ENCODE assay signal across 24 cellular contexts in genomic region chr2:140861666-140862065, GRCh38.
DNase-seq lines count a peak whose midpoint lies in the region; TF ChIP-seq lines count a peak whose summit lies in the region.
"Had no signal": no experiment of that assay in that cellular context is flagged by ENCODE, and none has a peak within 500 bp of the region (broad histone marks: within the 10 kb centered on the region; RNA-seq: fewer than 3 reads in every experiment).

No MANE protein-coding gene starts in this region.

- TF ChIP-seq CTCF in VCaP (conservative IDR thresholded peaks at IDR 0.05) = no peak
- no peak for TF ChIP-seq CTCF in retinal pigment epithelial cell (conservative IDR thresholded peaks at IDR 0.05; ENCODE audit: low read depth, low read length)

- no peak overlapping the region for H3K4me3 ChIP-seq in retinal pigment epithelial cell (ENCODE audit: low read length)
- H3K4me3 ChIP-seq: GM23338, MG63, PC-9, SJSA1 had no signal

- peak; percentile 10 for DNase-seq in DMS153 (lab: John Stamatoyannopoulos, UW)
- DNase-seq in DMS153 treated with DMSO at 0.1 percent for 48 hours (lab: John Stamatoyannopoulos, UW; ENCODE audit: unreplicated experiment) = no peak
- DNase-seq in NCI-H69 (lab: John Stamatoyannopoulos, UW) = peak; percentile 69
- peak; percentile 22 for DNase-seq in retinal pigment epithelial cell (ENCODE audit: low read depth)
- DNase-seq in DMS 273 treated with DMSO at 0.1 percent for 48 hours (lab: John Stamatoyannopoulos, UW) = no peak
- no peak for DNase-seq in NCI-H1417 treated with DMSO at 0.1 percent for 48 hours (lab: John Stamatoyannopoulos, UW)
- DNase-seq: Caco-2; CD8-positive, alpha-beta T cell; H9; IMR-90; KG1; MG63; NCI-H187 treated with DMSO at 0.1 percent for 48 hours; NCI-H2227 treated with DMSO at 0.1 percent for 48 hours; NCI-H510A; NCI-H774; PC-9; Right ventricle myocardium superior; T-helper 1 cell had no signal

- 0 out of 2 replicates have a peak overlapping the region, but pooled peaks have one; percentile 7 for H3K27ac ChIP-seq in VCaP
- H3K27ac ChIP-seq: 22Rv1, C4-2B, PC-9, SJSA1 had no signal

Comparison
In these comparisons a context has a peak if more than half of its experiments do, and no peak if none do; other contexts are left out.
1. DNase-seq: peak in DMS153 (single experiment), NCI-H69 (single experiment) and retinal pigment epithelial cell (single experiment); none in DMS153 treated with DMSO at 0.1 percent for 48 hours (single experiment), DMS 273 treated with DMSO at 0.1 percent for 48 hours (single experiment) and NCI-H1417 treated with DMSO at 0.1 percent for 48 hours (single experiment).